In the genomic region with DNA sequence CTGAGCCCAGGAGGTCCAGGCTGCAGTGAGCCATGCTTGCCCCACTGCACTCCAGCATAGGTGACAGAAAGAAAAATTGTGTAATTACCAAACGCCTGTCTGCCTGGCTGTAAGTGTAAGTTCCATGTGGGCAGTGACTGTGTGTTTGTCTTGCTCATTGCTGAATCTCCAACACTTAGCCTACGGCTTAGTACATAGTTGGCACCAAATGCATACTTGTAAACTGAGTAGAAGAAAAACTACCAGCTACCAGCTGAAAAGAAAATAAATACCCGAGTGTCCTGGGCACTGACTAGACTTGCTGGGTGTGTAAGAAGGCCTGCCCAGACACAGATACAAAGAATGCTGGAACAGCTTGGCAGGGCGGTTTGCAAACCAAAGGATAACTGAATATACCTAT, we compare ENCODE assay signal across 25 cellular contexts.
"Had no signal": no experiment of that assay in that cellular context is flagged by ENCODE, and none has a peak within 500 bp of the region (broad histone marks: within the 10 kb centered on the region; RNA-seq: fewer than 3 reads in every experiment).

No MANE protein-coding gene starts in this region.

- H3K4me2 ChIP-seq: hepatocyte had no signal

- H3K36me3 ChIP-seq: adrenal gland, gastroesophageal sphincter, neutrophil, ovary, thoracic aorta, uterus had no signal

- H3K4me3 ChIP-seq: adrenal gland, body of pancreas, gastroesophageal sphincter, hepatocyte, ovary, thoracic aorta, uterus had no signal

- H3K27ac ChIP-seq: adrenal gland, body of pancreas, gastroesophageal sphincter, hepatocyte, neutrophil, ovary, thoracic aorta, uterus had no signal

- H2AFZ ChIP-seq: hepatocyte had no signal

- H3K9me3 ChIP-seq: adrenal gland, body of pancreas, gastroesophageal sphincter, neutrophil, ovary, thoracic aorta, uterus had no signal

- H3K27me3 ChIP-seq: adrenal gland, body of pancreas, gastroesophageal sphincter, hepatocyte, ovary, uterus had no signal

- DNase-seq: activated CD4-positive, alpha-beta T cell treated with anti-CD3 and anti-CD28 coated beads for 4 hours; activated CD4-positive, alpha-beta T cell treated with anti-CD3 and anti-CD28 coated beads, Interleukin-2, amount 50 U/mL, for 4 hours; activated CD4-positive, CD25-positive, alpha-beta regulatory T cell; activated effector memory CD4-positive, alpha-beta T cell treated with Interleukin-2 at 50 U/mL for 16 hours; activated naive CD4-positive, alpha-beta T cell treated with Interleukin-2 at 50 U/mL for 16 hours; activated naive CD8-positive, alpha-beta T cell treated with anti-CD3 and anti-CD28 coated beads for 36 hours; adrenal gland; aorta; body of pancreas; cortex of kidney; effector memory CD8-positive, alpha-beta T cell; islet precursor cell; left cardiac atrium; left ventricle myocardium superior; naive B cell; nephron progenitor cell; ovary; stimulated activated naive CD4-positive, alpha-beta T cell; T-helper 1 cell; trophoblast cell; uterus had no signal

- ATAC-seq: body of pancreas; effector memory CD8-positive, alpha-beta T cell; gastroesophageal sphincter; left cardiac atrium; left ventricle myocardium superior had no signal
